ENCODE assay signal across 8 cellular contexts in the genomic region with DNA sequence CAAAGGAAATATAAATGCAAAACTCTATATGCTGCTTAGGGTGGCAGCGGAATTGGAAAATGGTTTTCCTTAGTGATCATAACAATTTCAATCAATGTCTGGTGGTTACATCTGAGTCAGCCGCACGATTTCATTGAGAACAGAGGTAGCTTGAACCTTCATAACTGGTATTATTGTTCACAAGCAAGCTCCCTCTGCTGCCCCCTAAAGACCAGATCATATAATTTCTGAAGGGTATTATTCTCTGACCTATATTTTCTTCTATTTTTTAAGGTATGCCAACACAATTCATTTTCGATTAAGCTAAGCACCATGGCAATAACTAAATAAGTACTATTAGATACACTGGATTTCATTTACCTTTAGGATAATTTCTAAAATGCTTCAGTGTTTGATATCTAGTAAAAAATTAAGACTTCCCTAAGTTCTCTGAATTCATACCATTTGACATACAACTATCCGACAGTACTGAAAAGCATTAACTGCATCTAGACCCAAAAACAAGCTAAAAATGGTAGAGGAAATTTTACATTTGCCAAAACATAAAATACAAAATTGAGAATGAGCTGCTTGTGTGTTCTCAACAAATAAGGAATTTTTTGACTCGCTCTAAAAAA.
DNase-seq lines count a peak whose midpoint lies in the region; ATAC-seq and TF ChIP-seq lines count a peak whose summit lies in the region.

No MANE protein-coding gene starts in this region.

- no peak for ATAC-seq in HG03097 (IDR thresholded peaks at IDR 0.05; ENCODE audit: low FRiP score, unreplicated experiment)

- WGBS in tibial nerve, 2 donors = 74 to 76% methylated on average over 6 of the region's 6 CpGs

- no peaks in the 10 kb centered on the region for H3K4me1 ChIP-seq in tibial nerve

- H3K4me3 ChIP-seq in HL-60 (replicated peaks; ENCODE audit: insufficient read depth, low read length) = no peak overlapping the region
- no peak overlapping the region for H3K4me3 ChIP-seq in fibroblast of pulmonary artery (replicated peaks; ENCODE audit: low read depth, low read length)
- no peak overlapping the region for H3K4me3 ChIP-seq in tibial nerve

- H3K9me3 ChIP-seq in tibial nerve = no peaks in the 10 kb centered on the region

- H3K27ac ChIP-seq in HL-60 (replicated peaks) = no peak overlapping the region
- no peak overlapping the region for H3K27ac ChIP-seq in tibial nerve

- H3K27me3 ChIP-seq in HL-60 (ENCODE audit: insufficient read depth, poor library complexity, severe bottlenecking) (no peaks in the 10 kb centered on the region), tibial nerve (no peaks in the 10 kb centered on the region)

- TF ChIP-seq EP300 in tibial nerve (IDR thresholded peaks at IDR 0.05) = no peak

- intact Hi-C loops in posterior cingulate gyrus (cut with DNase I) = no loop called here

- TF ChIP-seq CTCF in HL-60 (IDR thresholded peaks at IDR 0.05; ENCODE audit: insufficient read depth, low read length) (peak; percentile 8), fibroblast of pulmonary artery (IDR thresholded peaks at IDR 0.05; ENCODE audit: low read length, missing control alignments) (peak; percentile 50), tibial nerve (IDR thresholded peaks at IDR 0.05) (peak in 4 of 5 experiments; percentile 25 to 51 (median 29))

- no peak for TF ChIP-seq POLR2A in tibial nerve (IDR thresholded peaks at IDR 0.05)

- DNase-seq in NCI-H82 (lab: John Stamatoyannopoulos, UW) (peak; percentile 67), NCI-H82 treated with DMSO at 0.1 percent for 48 hours (lab: John Stamatoyannopoulos, UW; ENCODE audit: unreplicated experiment) (no peak), HL-60 (ENCODE audit: low read depth in 1 of 2, low spot score in 1 of 2) (peak in 1 of 2 experiments; percentile 36), RPMI8226 (peak; percentile 21), fibroblast of pulmonary artery (ENCODE audit: low read depth) (peak; percentile 44), tibial nerve (ENCODE audit: low spot score in 2 of 2) (no peak), posterior cingulate gyrus (no peak)

- no peaks in the 10 kb centered on the region for H3K36me3 ChIP-seq in tibial nerve

Comparison
In these comparisons a context has a peak if more than half of its experiments do, and no peak if none do; other contexts are left out.
1. DNase-seq: peak in NCI-H82 (single experiment), RPMI8226 (single experiment) and fibroblast of pulmonary artery (single experiment); none in NCI-H82 treated with DMSO at 0.1 percent for 48 hours (single experiment), tibial nerve (0 of 2) and posterior cingulate gyrus (0 of 10).
2. Peak in every context shown above with its lines, with median percentiles within 50 percentile points of each other: CTCF ChIP-seq.